1 cellular context compared by ENCODE assay signal in the genomic region with DNA sequence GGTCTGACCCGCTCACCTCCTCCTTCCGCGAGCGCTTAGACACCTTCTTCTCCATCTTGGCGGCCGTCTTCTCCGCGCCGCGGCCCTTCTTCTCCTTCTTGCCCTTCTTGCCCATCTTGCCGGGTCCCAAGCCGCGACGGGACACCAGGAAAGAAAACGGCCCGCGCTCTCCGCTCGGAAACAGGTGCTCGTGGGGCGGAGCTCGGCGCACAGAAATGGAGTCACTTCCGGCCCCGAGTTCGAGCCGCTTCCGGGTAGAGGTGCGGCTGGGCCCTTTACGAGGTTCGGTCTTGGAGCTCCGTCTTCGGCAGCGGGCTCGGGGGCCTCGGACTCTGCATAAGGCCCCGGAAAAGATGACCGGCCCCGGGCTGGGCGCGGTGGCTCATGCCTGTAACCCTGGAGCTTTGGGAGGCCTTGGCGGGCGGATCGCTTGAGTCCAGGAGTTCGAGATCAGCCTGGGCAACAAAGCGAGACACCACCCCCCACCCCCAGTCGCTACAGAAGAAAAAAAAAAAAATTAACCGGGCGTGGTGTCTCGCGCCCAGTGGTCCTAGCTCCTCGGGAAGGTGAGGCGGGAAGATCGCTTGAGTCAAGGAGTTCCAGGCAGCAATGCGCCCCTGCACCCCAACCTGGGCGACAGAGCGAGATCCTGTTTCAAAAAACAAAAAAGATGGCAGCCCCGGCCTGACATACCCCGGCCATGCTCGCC.
TF ChIP-seq lines count a peak whose summit lies in the region.

Gene KLHDC4 (minus strand): TSS at position 211 of the 709 bp plus-strand sequence. CDS start 96 bp downstream, at position 115.

TF ChIP-seq in WTC11, 78 proteins besides CTCF, POLR2A, EP300 and RAD21 (continued from another document and continues in another):
- TF ChIP-seq ATF3 (CRISPR knock-in tag; conservative IDR thresholded peaks at IDR 0.05) = no peak
- peak; percentile 88; the same call in 1 of the 2 replicates for TF ChIP-seq FOXK1 (CRISPR knock-in tag; IDR thresholded peaks at IDR 0.05)
- TF ChIP-seq FOXJ3 (CRISPR knock-in tag; IDR thresholded peaks at IDR 0.05; ENCODE audit: borderline replicate concordance) = no peak
- no peak for TF ChIP-seq SOX15 (CRISPR knock-in tag; IDR thresholded peaks at IDR 0.05)
- TF ChIP-seq, protein P1, sequence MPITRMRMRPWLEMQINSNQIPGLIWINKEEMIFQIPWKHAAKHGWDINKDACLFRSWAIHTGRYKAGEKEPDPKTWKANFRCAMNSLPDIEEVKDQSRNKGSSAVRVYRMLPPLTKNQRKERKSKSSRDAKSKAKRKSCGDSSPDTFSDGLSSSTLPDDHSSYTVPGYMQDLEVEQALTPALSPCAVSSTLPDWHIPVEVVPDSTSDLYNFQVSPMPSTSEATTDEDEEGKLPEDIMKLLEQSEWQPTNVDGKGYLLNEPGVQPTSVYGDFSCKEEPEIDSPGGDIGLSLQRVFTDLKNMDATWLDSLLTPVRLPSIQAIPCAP (CRISPR knock-in tag; IDR thresholded peaks at IDR 0.05) = no peak
- TF ChIP-seq SMAD3 (CRISPR knock-in tag; IDR thresholded peaks at IDR 0.05; ENCODE audit: borderline replicate concordance) = 0 out of 2 replicates have a peak, but pooled peaks have one; percentile 52
- peak; percentile 98 for TF ChIP-seq CREM (CRISPR knock-in tag; IDR thresholded peaks at IDR 0.05)
- TF ChIP-seq ZNF232 (CRISPR knock-in tag; IDR thresholded peaks at IDR 0.05) = peak; percentile 71; the same call in 1 of the 2 replicates
- peak; percentile 91 for TF ChIP-seq SP1 (CRISPR knock-in tag; conservative IDR thresholded peaks at IDR 0.05)
- TF ChIP-seq, protein P2, sequence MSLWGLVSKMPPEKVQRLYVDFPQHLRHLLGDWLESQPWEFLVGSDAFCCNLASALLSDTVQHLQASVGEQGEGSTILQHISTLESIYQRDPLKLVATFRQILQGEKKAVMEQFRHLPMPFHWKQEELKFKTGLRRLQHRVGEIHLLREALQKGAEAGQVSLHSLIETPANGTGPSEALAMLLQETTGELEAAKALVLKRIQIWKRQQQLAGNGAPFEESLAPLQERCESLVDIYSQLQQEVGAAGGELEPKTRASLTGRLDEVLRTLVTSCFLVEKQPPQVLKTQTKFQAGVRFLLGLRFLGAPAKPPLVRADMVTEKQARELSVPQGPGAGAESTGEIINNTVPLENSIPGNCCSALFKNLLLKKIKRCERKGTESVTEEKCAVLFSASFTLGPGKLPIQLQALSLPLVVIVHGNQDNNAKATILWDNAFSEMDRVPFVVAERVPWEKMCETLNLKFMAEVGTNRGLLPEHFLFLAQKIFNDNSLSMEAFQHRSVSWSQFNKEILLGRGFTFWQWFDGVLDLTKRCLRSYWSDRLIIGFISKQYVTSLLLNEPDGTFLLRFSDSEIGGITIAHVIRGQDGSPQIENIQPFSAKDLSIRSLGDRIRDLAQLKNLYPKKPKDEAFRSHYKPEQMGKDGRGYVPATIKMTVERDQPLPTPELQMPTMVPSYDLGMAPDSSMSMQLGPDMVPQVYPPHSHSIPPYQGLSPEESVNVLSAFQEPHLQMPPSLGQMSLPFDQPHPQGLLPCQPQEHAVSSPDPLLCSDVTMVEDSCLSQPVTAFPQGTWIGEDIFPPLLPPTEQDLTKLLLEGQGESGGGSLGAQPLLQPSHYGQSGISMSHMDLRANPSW (CRISPR knock-in tag; conservative IDR thresholded peaks at IDR 0.05; ENCODE audit: low read depth) = no peak
- peak; percentile 83; the same call in 1 of the 2 replicates for TF ChIP-seq ETV6 (CRISPR knock-in tag; IDR thresholded peaks at IDR 0.05)
- TF ChIP-seq ZSCAN18 (CRISPR knock-in tag; IDR thresholded peaks at IDR 0.05) = no peak
- TF ChIP-seq TP53 (CRISPR knock-in tag; IDR thresholded peaks at IDR 0.05) = no peak
- TF ChIP-seq, protein P3, sequence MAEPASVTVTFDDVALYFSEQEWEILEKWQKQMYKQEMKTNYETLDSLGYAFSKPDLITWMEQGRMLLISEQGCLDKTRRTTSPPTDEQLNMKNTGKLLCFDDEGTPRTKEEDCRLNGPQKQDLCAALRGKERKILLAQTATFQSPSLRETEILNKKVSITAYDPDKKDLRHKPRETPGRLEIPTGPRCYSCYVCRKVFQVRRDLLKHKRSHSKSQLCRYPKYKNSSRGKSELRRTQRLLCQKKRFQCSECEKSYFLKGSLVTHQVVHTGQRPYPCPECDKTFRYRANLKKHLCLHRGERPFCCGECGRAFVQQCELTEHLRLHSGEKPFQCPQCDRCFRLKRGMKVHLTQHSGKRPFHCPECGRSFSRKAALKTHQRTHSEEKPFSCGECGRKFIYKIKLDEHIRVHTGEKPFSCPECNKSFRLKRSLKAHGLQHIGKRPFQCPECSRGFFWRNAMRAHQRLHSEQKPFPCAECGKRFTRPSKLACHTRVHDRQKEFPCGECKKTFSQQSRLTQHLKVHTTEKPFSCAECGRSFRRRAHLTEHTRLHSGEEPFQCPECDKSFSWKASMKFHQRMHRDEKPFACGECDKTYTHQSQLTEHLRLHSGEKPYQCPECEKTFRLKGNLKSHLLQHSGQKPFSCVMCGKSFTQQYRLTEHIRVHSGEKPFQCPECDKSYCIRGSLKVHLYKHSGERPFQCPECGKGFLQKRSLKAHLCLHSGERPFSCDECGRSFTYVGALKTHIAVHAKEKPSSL (CRISPR knock-in tag; conservative IDR thresholded peaks at IDR 0.05) = no peak
- no peak for TF ChIP-seq ZNF416 (CRISPR knock-in tag; IDR thresholded peaks at IDR 0.05)
- TF ChIP-seq ZNF396 (CRISPR knock-in tag; IDR thresholded peaks at IDR 0.05; ENCODE audit: borderline replicate concordance) = no peak
- TF ChIP-seq, protein P4, sequence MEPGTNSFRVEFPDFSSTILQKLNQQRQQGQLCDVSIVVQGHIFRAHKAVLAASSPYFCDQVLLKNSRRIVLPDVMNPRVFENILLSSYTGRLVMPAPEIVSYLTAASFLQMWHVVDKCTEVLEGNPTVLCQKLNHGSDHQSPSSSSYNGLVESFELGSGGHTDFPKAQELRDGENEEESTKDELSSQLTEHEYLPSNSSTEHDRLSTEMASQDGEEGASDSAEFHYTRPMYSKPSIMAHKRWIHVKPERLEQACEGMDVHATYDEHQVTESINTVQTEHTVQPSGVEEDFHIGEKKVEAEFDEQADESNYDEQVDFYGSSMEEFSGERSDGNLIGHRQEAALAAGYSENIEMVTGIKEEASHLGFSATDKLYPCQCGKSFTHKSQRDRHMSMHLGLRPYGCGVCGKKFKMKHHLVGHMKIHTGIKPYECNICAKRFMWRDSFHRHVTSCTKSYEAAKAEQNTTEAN (CRISPR knock-in tag; IDR thresholded peaks at IDR 0.05) = no peak
- peak; percentile 77; the same call in 1 of the 2 replicates for TF ChIP-seq CREB1 (CRISPR knock-in tag; IDR thresholded peaks at IDR 0.05)
- TF ChIP-seq, protein P5, sequence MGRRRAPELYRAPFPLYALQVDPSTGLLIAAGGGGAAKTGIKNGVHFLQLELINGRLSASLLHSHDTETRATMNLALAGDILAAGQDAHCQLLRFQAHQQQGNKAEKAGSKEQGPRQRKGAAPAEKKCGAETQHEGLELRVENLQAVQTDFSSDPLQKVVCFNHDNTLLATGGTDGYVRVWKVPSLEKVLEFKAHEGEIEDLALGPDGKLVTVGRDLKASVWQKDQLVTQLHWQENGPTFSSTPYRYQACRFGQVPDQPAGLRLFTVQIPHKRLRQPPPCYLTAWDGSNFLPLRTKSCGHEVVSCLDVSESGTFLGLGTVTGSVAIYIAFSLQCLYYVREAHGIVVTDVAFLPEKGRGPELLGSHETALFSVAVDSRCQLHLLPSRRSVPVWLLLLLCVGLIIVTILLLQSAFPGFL (CRISPR knock-in tag; IDR thresholded peaks at IDR 0.05; ENCODE audit: borderline replicate concordance) = 0 out of 2 replicates have a peak, but pooled peaks have one; percentile 36
- no peak for TF ChIP-seq TCF7 (CRISPR knock-in tag; IDR thresholded peaks at IDR 0.05; ENCODE audit: low read depth)
- TF ChIP-seq, protein P6, sequence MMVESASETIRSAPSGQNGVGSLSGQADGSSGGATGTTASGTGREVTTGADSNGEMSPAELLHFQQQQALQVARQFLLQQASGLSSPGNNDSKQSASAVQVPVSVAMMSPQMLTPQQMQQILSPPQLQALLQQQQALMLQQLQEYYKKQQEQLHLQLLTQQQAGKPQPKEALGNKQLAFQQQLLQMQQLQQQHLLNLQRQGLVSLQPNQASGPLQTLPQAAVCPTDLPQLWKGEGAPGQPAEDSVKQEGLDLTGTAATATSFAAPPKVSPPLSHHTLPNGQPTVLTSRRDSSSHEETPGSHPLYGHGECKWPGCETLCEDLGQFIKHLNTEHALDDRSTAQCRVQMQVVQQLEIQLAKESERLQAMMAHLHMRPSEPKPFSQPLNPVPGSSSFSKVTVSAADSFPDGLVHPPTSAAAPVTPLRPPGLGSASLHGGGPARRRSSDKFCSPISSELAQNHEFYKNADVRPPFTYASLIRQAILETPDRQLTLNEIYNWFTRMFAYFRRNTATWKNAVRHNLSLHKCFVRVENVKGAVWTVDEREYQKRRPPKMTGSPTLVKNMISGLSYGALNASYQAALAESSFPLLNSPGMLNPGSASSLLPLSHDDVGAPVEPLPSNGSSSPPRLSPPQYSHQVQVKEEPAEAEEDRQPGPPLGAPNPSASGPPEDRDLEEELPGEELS (CRISPR knock-in tag; IDR thresholded peaks at IDR 0.05) = no peak
- peak; percentile 79; the same call in 1 of the 2 replicates for TF ChIP-seq KAT7 (CRISPR knock-in tag; IDR thresholded peaks at IDR 0.05; ENCODE audit: borderline replicate concordance)
- TF ChIP-seq, protein P7, sequence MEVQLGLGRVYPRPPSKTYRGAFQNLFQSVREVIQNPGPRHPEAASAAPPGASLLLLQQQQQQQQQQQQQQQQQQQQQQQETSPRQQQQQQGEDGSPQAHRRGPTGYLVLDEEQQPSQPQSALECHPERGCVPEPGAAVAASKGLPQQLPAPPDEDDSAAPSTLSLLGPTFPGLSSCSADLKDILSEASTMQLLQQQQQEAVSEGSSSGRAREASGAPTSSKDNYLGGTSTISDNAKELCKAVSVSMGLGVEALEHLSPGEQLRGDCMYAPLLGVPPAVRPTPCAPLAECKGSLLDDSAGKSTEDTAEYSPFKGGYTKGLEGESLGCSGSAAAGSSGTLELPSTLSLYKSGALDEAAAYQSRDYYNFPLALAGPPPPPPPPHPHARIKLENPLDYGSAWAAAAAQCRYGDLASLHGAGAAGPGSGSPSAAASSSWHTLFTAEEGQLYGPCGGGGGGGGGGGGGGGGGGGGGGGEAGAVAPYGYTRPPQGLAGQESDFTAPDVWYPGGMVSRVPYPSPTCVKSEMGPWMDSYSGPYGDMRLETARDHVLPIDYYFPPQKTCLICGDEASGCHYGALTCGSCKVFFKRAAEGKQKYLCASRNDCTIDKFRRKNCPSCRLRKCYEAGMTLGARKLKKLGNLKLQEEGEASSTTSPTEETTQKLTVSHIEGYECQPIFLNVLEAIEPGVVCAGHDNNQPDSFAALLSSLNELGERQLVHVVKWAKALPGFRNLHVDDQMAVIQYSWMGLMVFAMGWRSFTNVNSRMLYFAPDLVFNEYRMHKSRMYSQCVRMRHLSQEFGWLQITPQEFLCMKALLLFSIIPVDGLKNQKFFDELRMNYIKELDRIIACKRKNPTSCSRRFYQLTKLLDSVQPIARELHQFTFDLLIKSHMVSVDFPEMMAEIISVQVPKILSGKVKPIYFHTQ (CRISPR knock-in tag; IDR thresholded peaks at IDR 0.05) = no peak
- TF ChIP-seq HMGA2 (CRISPR knock-in tag; IDR thresholded peaks at IDR 0.05) = no peak
- peak; percentile 90 for TF ChIP-seq GABPB1 (CRISPR knock-in tag; IDR thresholded peaks at IDR 0.05)
- 0 out of 2 replicates have a peak, but pooled peaks have one; percentile 21 for TF ChIP-seq JUN (CRISPR knock-in tag; IDR thresholded peaks at IDR 0.05)
- no peak for TF ChIP-seq NR2C2 (CRISPR knock-in tag; IDR thresholded peaks at IDR 0.05)
- no peak for TF ChIP-seq JAZF1 (CRISPR knock-in tag; IDR thresholded peaks at IDR 0.05)
- no peak for TF ChIP-seq TEAD1 (CRISPR knock-in tag; IDR thresholded peaks at IDR 0.05)
- TF ChIP-seq ESRRA (CRISPR knock-in tag; IDR thresholded peaks at IDR 0.05; ENCODE audit: borderline replicate concordance) = no peak
- TF ChIP-seq, protein P8, sequence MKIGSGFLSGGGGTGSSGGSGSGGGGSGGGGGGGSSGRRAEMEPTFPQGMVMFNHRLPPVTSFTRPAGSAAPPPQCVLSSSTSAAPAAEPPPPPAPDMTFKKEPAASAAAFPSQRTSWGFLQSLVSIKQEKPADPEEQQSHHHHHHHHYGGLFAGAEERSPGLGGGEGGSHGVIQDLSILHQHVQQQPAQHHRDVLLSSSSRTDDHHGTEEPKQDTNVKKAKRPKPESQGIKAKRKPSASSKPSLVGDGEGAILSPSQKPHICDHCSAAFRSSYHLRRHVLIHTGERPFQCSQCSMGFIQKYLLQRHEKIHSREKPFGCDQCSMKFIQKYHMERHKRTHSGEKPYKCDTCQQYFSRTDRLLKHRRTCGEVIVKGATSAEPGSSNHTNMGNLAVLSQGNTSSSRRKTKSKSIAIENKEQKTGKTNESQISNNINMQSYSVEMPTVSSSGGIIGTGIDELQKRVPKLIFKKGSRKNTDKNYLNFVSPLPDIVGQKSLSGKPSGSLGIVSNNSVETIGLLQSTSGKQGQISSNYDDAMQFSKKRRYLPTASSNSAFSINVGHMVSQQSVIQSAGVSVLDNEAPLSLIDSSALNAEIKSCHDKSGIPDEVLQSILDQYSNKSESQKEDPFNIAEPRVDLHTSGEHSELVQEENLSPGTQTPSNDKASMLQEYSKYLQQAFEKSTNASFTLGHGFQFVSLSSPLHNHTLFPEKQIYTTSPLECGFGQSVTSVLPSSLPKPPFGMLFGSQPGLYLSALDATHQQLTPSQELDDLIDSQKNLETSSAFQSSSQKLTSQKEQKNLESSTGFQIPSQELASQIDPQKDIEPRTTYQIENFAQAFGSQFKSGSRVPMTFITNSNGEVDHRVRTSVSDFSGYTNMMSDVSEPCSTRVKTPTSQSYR (CRISPR knock-in tag; IDR thresholded peaks at IDR 0.05) = 0 out of 2 replicates have a peak, but pooled peaks have one; percentile 18
- no peak for TF ChIP-seq TEAD4 (CRISPR knock-in tag; IDR thresholded peaks at IDR 0.05)
- TF ChIP-seq, protein P9, sequence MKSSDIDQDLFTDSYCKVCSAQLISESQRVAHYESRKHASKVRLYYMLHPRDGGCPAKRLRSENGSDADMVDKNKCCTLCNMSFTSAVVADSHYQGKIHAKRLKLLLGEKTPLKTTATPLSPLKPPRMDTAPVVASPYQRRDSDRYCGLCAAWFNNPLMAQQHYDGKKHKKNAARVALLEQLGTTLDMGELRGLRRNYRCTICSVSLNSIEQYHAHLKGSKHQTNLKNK (CRISPR knock-in tag; IDR thresholded peaks at IDR 0.05) = no peak
- no peak for TF ChIP-seq GRHL2 (CRISPR knock-in tag; IDR thresholded peaks at IDR 0.05; ENCODE audit: insufficient replicate concordance, severe bottlenecking)
- no peak for TF ChIP-seq EMX1 (CRISPR knock-in tag; IDR thresholded peaks at IDR 0.05)
- TF ChIP-seq NFATC4 (CRISPR knock-in tag; IDR thresholded peaks at IDR 0.05) = no peak
- TF ChIP-seq OVOL2 (CRISPR knock-in tag; IDR thresholded peaks at IDR 0.05; ENCODE audit: borderline replicate concordance) = no peak
